In the genomic region with DNA sequence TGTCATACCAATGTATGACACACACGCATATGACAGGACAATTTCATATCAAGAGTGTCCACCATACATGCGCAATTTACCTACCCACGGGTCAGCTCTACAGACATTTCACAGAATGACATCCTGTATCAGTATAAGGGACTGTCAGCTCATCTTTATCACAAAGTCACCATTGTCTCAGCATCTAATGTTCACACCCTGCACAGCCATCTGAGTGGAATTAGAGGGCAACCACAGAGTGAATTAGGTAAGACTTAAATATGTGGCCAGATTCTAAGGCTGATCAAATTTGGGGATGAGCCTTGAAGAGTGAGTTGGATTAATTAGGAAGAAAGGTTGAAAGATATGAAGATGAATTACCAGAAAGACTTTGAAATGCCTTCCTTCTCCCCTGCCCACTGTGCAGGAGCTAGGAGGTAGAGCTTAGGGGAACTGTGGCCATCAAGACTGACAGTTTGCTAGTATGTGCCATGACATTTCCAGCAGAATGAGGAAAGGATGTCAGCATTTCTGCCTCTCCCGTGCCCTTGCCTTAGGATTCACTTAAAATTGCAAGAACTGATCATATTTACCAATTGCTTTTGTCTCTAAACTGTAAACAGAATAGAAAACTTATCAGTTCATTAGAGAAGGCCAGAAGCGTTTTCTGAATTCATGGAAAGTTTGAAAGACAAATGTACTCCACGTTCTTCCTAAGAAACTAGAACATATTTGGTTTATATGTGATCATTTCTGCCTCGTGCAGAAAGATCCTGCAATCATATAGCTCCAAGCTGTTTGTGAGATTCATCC, we compare ENCODE assay signal across 28 cellular contexts.
"Had no signal": no experiment of that assay in that cellular context is flagged by ENCODE, and none has a peak within 500 bp of the region (broad histone marks: within the 10 kb centered on the region; RNA-seq: fewer than 3 reads in every experiment).

No MANE protein-coding gene starts in this region.

- H3K4me1 Mint-ChIP-seq: immature natural killer cell; memory B cell; naive thymus-derived CD8-positive, alpha-beta T cell; stimulated activated memory B cell treated with anti-CD40 and anti-IgM and Interleukin-4, amounts not matched to agents 10 μg/mL and 1 μg/mL and 100 μg/mL, for 72 hours; stimulated activated naive CD8-positive, alpha-beta T cell treated with anti-CD3 and anti-CD28 coated beads, Interleukin-15, amount 100 ng/mL, for 72 hours had no signal

- H3K9me3 ChIP-seq: left ventricle myocardium inferior, pancreas, prostate gland, spleen, tibial nerve, uterus had no signal

- ATAC-seq: naive thymus-derived CD8-positive, alpha-beta T cell; pancreas; right cardiac atrium; sciatic nerve; stimulated activated memory B cell treated with anti-CD40 and anti-IgM and Interleukin-4, amounts not matched to agents 10 μg/mL and 1 μg/mL and 100 μg/mL, for 72 hours; stimulated activated naive CD8-positive, alpha-beta T cell treated with anti-CD3 and anti-CD28 coated beads, Interleukin-15, amount 100 ng/mL, for 72 hours had no signal

- H3K36me3 Mint-ChIP-seq: immature natural killer cell; memory B cell; naive thymus-derived CD8-positive, alpha-beta T cell; stimulated activated memory B cell treated with anti-CD40 and anti-IgM and Interleukin-4, amounts not matched to agents 10 μg/mL and 1 μg/mL and 100 μg/mL, for 72 hours; type B pancreatic cell had no signal

- H3K27ac ChIP-seq: left ventricle myocardium inferior, pancreas, prostate gland, spleen, tibial nerve, uterus had no signal

- H3K27me3 Mint-ChIP-seq: type B pancreatic cell had no signal

- H3K27ac Mint-ChIP-seq: immature natural killer cell; memory B cell; naive thymus-derived CD8-positive, alpha-beta T cell; nephron; stimulated activated memory B cell treated with anti-CD40 and anti-IgM and Interleukin-4, amounts not matched to agents 10 μg/mL and 1 μg/mL and 100 μg/mL, for 72 hours; stimulated activated naive CD8-positive, alpha-beta T cell treated with anti-CD3 and anti-CD28 coated beads, Interleukin-15, amount 100 ng/mL, for 72 hours; type B pancreatic cell had no signal

- H3K36me3 ChIP-seq: left ventricle myocardium inferior, pancreas, prostate gland, spleen, tibial nerve, uterus had no signal

- DNase-seq: hypothalamus; immature natural killer cell; left ventricle myocardium inferior; naive thymus-derived CD8-positive, alpha-beta T cell; nucleus accumbens; posterior cingulate gyrus; retina; right cardiac atrium; small intestine; spleen; stimulated activated CD4-positive, alpha-beta T cell treated with anti-CD3 and anti-CD28 coated beads, Interleukin-1b, Interleukin-23, amount 100 ng/mL, for 48 hours; stimulated activated CD4-positive, alpha-beta T cell treated with anti-CD3 and anti-CD28 coated beads, Interleukin-2, amount 100 ng/mL, for 48 hours; stimulated activated CD4-positive, alpha-beta T cell treated with anti-CD3 and anti-CD28 coated beads, Interleukin-4, amount 100 ng/mL, for 4 hours; stimulated activated CD8-positive, alpha-beta memory T cell treated with anti-CD3 and anti-CD28 coated beads, Interleukin-4, amount 100 ng/mL, for 48 hours; stimulated activated naive CD4-positive, alpha-beta T cell treated with Interleukin-2 at 50 U/mL for 16 hours; stimulated activated naive CD8-positive, alpha-beta T cell treated with anti-CD3 and anti-CD28 coated beads, Interleukin-15, amount 100 ng/mL, for 72 hours; substantia nigra; uterus had no signal

- H3K4me3 Mint-ChIP-seq: immature natural killer cell; memory B cell; naive thymus-derived CD8-positive, alpha-beta T cell; nephron; neural crest cell; stimulated activated memory B cell treated with anti-CD40 and anti-IgM and Interleukin-4, amounts not matched to agents 10 μg/mL and 1 μg/mL and 100 μg/mL, for 72 hours; stimulated activated naive CD8-positive, alpha-beta T cell treated with anti-CD3 and anti-CD28 coated beads, Interleukin-15, amount 100 ng/mL, for 72 hours; type B pancreatic cell had no signal

- H3K4me3 ChIP-seq: left ventricle myocardium inferior, lung, pancreas, prostate gland, spleen, tibial nerve, uterus had no signal

- H3K4me1 ChIP-seq: pancreas, prostate gland, tibial nerve, uterus had no signal

- H3K27me3 ChIP-seq: pancreas, spleen, tibial nerve, uterus had no signal
